8 cellular contexts compared by ENCODE assay signal in the genomic region with DNA sequence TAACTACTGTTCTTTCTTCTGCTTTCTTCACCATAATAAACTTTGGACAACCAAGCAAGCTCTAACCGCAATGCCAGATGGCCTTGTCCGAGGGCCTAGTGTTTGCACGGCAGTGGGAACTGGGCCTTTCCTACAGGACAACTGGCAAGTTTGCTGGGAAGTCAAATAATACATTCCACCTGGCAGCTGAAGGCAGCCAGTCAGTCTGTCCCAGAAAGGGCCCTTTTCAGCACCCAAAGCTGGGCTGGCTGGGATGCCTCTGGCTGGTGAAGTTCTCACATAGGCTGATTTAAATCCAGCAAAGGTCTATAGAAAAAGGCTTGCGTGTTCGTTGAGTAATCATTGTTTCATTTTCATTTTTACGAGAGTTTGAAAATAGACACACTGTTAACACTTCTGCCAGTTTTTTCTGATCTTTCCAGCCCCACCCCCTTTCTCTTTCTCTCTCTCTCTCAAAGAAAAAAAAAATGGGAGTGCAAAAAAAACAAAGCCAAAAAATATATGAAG.
A peak's percentile ranks its signal among the peaks of the same experiment; 100 is the strongest.
DNase-seq lines count a peak whose midpoint lies in the region; ATAC-seq and TF ChIP-seq lines count a peak whose summit lies in the region.

No MANE protein-coding gene starts in this region.

- no peaks in the 10 kb centered on the region for H3K9me3 Mint-ChIP-seq in central memory CD8-positive, alpha-beta T cell
- H3K9me3 Mint-ChIP-seq in natural killer cell: no peaks in the 10 kb centered on the region

- peak overlapping the region; percentile 90 for H3K27ac Mint-ChIP-seq in central memory CD8-positive, alpha-beta T cell (ENCODE audit: low read depth)
- peak overlapping the region; percentile 88 to 89 for H3K27ac Mint-ChIP-seq in natural killer cell

- ATAC-seq in GM21717 (IDR thresholded peaks at IDR 0.05; ENCODE audit: unreplicated experiment) (peak; percentile 89), natural killer cell (peak; percentile 77 to 94 (median 88))
- peak; percentile 49 for ATAC-seq in central memory CD8-positive, alpha-beta T cell (replicated peaks; ENCODE audit: extremely low read depth, poor library complexity, severe bottlenecking)

- no peaks in the 10 kb centered on the region for H3K27me3 Mint-ChIP-seq in central memory CD8-positive, alpha-beta T cell
- H3K27me3 Mint-ChIP-seq in natural killer cell (ENCODE audit: low read depth in 2 of 2): no peaks in the 10 kb centered on the region

- DNase-seq in GM06990 (ENCODE audit: extremely low read depth, insufficient read length): peak; percentile 46
- DNase-seq in MV-4-11 (lab: John Stamatoyannopoulos, UW): peak; percentile 97
- DNase-seq in central memory CD8-positive, alpha-beta T cell (ENCODE audit: low spot score in 2 of 2): no peak
- DNase-seq in natural killer cell: no peak
- DNase-seq in NCI-H69 (lab: John Stamatoyannopoulos, UW): no peak
- DNase-seq in posterior vena cava (ENCODE audit: low spot score): no peak
- no peak for DNase-seq in activated gamma-delta T cell (lab: John Stamatoyannopoulos, UW)

- no peaks in the 10 kb centered on the region for H3K36me3 ChIP-seq in GM06990 (ENCODE audit: control insufficient read depth, insufficient read depth, low read length)

- H3K36me3 Mint-ChIP-seq in central memory CD8-positive, alpha-beta T cell (ENCODE audit: insufficient read depth): no peaks in the 10 kb centered on the region
- no peaks in the 10 kb centered on the region for H3K36me3 Mint-ChIP-seq in natural killer cell

- peaks cover 6% of the 10 kb centered on the region for H3K4me1 Mint-ChIP-seq in central memory CD8-positive, alpha-beta T cell
- H3K4me1 Mint-ChIP-seq in natural killer cell: peaks cover 11 to 22% of the 10 kb centered on the region in 2 donors

- TF ChIP-seq CTCF in GM06990 (IDR thresholded peaks at IDR 0.05; ENCODE audit: insufficient read depth, low read length, poor library complexity, severe bottlenecking) (no peak), natural killer cell (IDR thresholded peaks at IDR 0.05) (no peak)

- peak overlapping the region; percentile 52 for H3K4me3 Mint-ChIP-seq in central memory CD8-positive, alpha-beta T cell
- H3K4me3 Mint-ChIP-seq in natural killer cell: peak overlapping the region; percentile 70

- no peaks in the 10 kb centered on the region for H3K27me3 ChIP-seq in GM06990 (replicated peaks; ENCODE audit: control insufficient read depth, insufficient read depth, low read length)

- intact Hi-C loops in natural killer cell (cut with micrococcal nuclease) (no loop called here), posterior vena cava (cut with DNase I) (no loop called here)

- no peak overlapping the region for H3K4me3 ChIP-seq in GM06990 (replicated peaks; ENCODE audit: low read depth, low read length)

Comparison
In these comparisons a context has a peak if more than half of its experiments do, and no peak if none do; other contexts are left out.
1. DNase-seq: peak in GM06990 (single experiment) and MV-4-11 (single experiment); none in central memory CD8-positive, alpha-beta T cell (0 of 2), natural killer cell (single experiment), NCI-H69 (single experiment), posterior vena cava (single experiment) and activated gamma-delta T cell (single experiment).
2. Peak in every context shown above with its lines, with median percentiles within 50 percentile points of each other: ATAC-seq.